In genomic region chr13:98089246-98089645, GRCh38 we compare ENCODE assay signal across 1 cellular context.
TF ChIP-seq lines count a peak whose summit lies in the region.

No MANE protein-coding gene starts in this region.

TF ChIP-seq in WTC11, 78 proteins besides CTCF, POLR2A, EP300 and RAD21 (continued from another document):
- TF ChIP-seq ATF2 (CRISPR knock-in tag; IDR thresholded peaks at IDR 0.05; ENCODE audit: borderline replicate concordance, low read depth), result no peak
- TF ChIP-seq ZBTB21 (CRISPR knock-in tag; IDR thresholded peaks at IDR 0.05; ENCODE audit: borderline replicate concordance), result no peak
- no peak for TF ChIP-seq ZNF671 (CRISPR knock-in tag; IDR thresholded peaks at IDR 0.05)
- no peak for TF ChIP-seq ZSCAN18 (CRISPR knock-in tag; IDR thresholded peaks at IDR 0.05)
- no peak for TF ChIP-seq ATF1 (CRISPR knock-in tag; IDR thresholded peaks at IDR 0.05)
- TF ChIP-seq ZNF512 (CRISPR knock-in tag; IDR thresholded peaks at IDR 0.05; ENCODE audit: borderline replicate concordance), result no peak
- TF ChIP-seq ZNF532 (CRISPR knock-in tag; IDR thresholded peaks at IDR 0.05; ENCODE audit: borderline replicate concordance), result no peak
- no peak for TF ChIP-seq HMGXB4 (CRISPR knock-in tag; IDR thresholded peaks at IDR 0.05)
- no peak for TF ChIP-seq ZNF219 (CRISPR knock-in tag; IDR thresholded peaks at IDR 0.05; ENCODE audit: borderline replicate concordance)
- TF ChIP-seq PREB (CRISPR knock-in tag; IDR thresholded peaks at IDR 0.05; ENCODE audit: borderline replicate concordance), result no peak
